15 cellular contexts compared by ENCODE assay signal in the genomic region with DNA sequence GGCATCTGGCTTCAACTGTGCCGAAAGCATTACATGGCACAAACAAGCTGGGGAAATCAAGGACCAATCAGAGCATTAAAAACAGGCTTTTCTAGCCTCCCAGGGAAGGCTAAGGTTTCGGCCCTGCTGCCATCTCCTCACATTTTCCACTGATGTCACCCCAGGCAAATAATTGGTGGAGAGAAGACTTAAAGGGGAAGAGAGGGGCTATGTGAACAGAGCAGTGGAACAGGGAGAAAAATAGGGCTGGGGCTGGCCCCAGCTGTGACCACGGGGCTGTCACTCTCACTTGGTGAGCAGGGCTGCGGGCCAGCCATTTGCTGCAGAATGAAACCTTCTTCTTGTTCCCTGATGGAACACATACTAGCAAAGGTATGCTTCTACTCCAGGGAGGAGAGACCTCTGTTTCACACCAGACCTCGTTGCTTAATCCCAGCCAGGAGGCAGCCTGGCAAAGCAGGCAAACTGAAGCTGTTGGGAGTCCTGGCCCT.
DNase-seq lines count a peak whose midpoint lies in the region; ATAC-seq and TF ChIP-seq lines count a peak whose summit lies in the region.
"Had no signal": no experiment of that assay in that cellular context is flagged by ENCODE, and none has a peak within 500 bp of the region (broad histone marks: within the 10 kb centered on the region; RNA-seq: fewer than 3 reads in every experiment).

No MANE protein-coding gene starts in this region.

- H3K27me3 ChIP-seq in thoracic aorta (replicated peaks; ENCODE audit: insufficient read depth): no peaks in the 10 kb centered on the region
- H3K27me3 ChIP-seq: thyroid gland had no signal

- H3K36me3 Mint-ChIP-seq in activated naive CD8-positive, alpha-beta T cell treated with anti-CD3 and anti-CD28 coated beads, Interleukin-2, amount 50 U/mL, for 24 hours (ENCODE audit: low read depth): no peaks in the 10 kb centered on the region
- H3K36me3 Mint-ChIP-seq in activated naive CD8-positive, alpha-beta T cell treated with anti-CD3 and anti-CD28 coated beads for 36 hours: no peaks in the 10 kb centered on the region
- no peaks in the 10 kb centered on the region for H3K36me3 Mint-ChIP-seq in dendritic cell treated with granulocyte-macrophage colony-stimulating factor and Interleukin-4, amounts not matched to agents 40 ng/mL and 50 ng/mL, for 4 days (ENCODE audit: low read depth)

- H3K4me3 Mint-ChIP-seq in activated naive CD8-positive, alpha-beta T cell treated with anti-CD3 and anti-CD28 coated beads, Interleukin-2, amount 50 U/mL, for 24 hours: no peak overlapping the region
- H3K4me3 Mint-ChIP-seq in activated naive CD8-positive, alpha-beta T cell treated with anti-CD3 and anti-CD28 coated beads for 36 hours: no peak overlapping the region
- no peak overlapping the region for H3K4me3 Mint-ChIP-seq in dendritic cell treated with granulocyte-macrophage colony-stimulating factor and Interleukin-4, amounts not matched to agents 40 ng/mL and 50 ng/mL, for 4 days
- H3K4me3 Mint-ChIP-seq: activated CD8-positive, alpha-beta T cell treated with anti-CD3 and anti-CD28 coated beads for 36 hours had no signal

- H3K27ac ChIP-seq in mesodermal cell (ENCODE audit: low read depth, low read length, severe bottlenecking) (peak overlapping the region; percentile 69), thoracic aorta (peak overlapping the region; percentile 14 to 42)
- H3K27ac ChIP-seq: thyroid gland had no signal

- peak; percentile 25 for ATAC-seq in activated naive CD8-positive, alpha-beta T cell treated with anti-CD3 and anti-CD28 coated beads, Interleukin-2, amount 50 U/mL, for 24 hours
- ATAC-seq in thoracic aorta (ENCODE audit: insufficient number of reproducible peaks, low FRiP score, low read depth) (peak; percentile 50), GM21528 (IDR thresholded peaks at IDR 0.05; ENCODE audit: low FRiP score, unreplicated experiment) (no peak)
- ATAC-seq: activated CD8-positive, alpha-beta T cell treated with anti-CD3 and anti-CD28 coated beads for 36 hours had no signal

- H3K4me3 ChIP-seq in mesodermal cell (ENCODE audit: extremely low read depth, insufficient read depth, low read length, poor library complexity, severe bottlenecking) (no peak overlapping the region), thoracic aorta (peak overlapping the region; percentile 8)
- H3K4me3 ChIP-seq: lung, thyroid gland had no signal

- intact Hi-C loops in dendritic cell treated with granulocyte-macrophage colony-stimulating factor and Interleukin-4, amounts not matched to agents 40 ng/mL and 50 ng/mL, for 4 days (cut with micrococcal nuclease): loop anchor here (10.0 kb wide), 1 partner anchor 830 kb away; no protein-coding TSS in a partner anchor

- no peaks in the 10 kb centered on the region for H3K4me1 Mint-ChIP-seq in activated naive CD8-positive, alpha-beta T cell treated with anti-CD3 and anti-CD28 coated beads, Interleukin-2, amount 50 U/mL, for 24 hours
- no peaks in the 10 kb centered on the region for H3K4me1 Mint-ChIP-seq in activated naive CD8-positive, alpha-beta T cell treated with anti-CD3 and anti-CD28 coated beads for 36 hours
- H3K4me1 Mint-ChIP-seq in dendritic cell treated with granulocyte-macrophage colony-stimulating factor and Interleukin-4, amounts not matched to agents 40 ng/mL and 50 ng/mL, for 4 days (ENCODE audit: low read depth): peaks cover 60% of the 10 kb centered on the region

- no peak for TF ChIP-seq CTCF in thoracic aorta (IDR thresholded peaks at IDR 0.05)

- WGBS in mesodermal cell (ENCODE audit: insufficient coverage in 2 of 2), 2 experiments: 74 to 76% methylated on average over 4 to 5 of the region's 5 CpGs

- H3K27me3 Mint-ChIP-seq in activated naive CD8-positive, alpha-beta T cell treated with anti-CD3 and anti-CD28 coated beads, Interleukin-2, amount 50 U/mL, for 24 hours: peaks cover 8% of the 10 kb centered on the region
- no peaks in the 10 kb centered on the region for H3K27me3 Mint-ChIP-seq in activated naive CD8-positive, alpha-beta T cell treated with anti-CD3 and anti-CD28 coated beads for 36 hours
- H3K27me3 Mint-ChIP-seq in dendritic cell treated with granulocyte-macrophage colony-stimulating factor and Interleukin-4, amounts not matched to agents 40 ng/mL and 50 ng/mL, for 4 days: peaks cover 17% of the 10 kb centered on the region
- H3K27me3 Mint-ChIP-seq: activated CD8-positive, alpha-beta T cell treated with anti-CD3 and anti-CD28 coated beads for 36 hours had no signal

- H3K36me3 ChIP-seq in mesodermal cell (ENCODE audit: control insufficient read depth, insufficient read depth, low read length): no peaks in the 10 kb centered on the region
- no peaks in the 10 kb centered on the region for H3K36me3 ChIP-seq in thoracic aorta
- H3K36me3 ChIP-seq: thyroid gland had no signal

- H3K4me1 ChIP-seq in mesodermal cell (ENCODE audit: control insufficient read depth, insufficient read depth, low read length, poor library complexity, severe bottlenecking) (peaks cover 8% of the 10 kb centered on the region), thoracic aorta (ENCODE audit: control insufficient read depth in 1 of 2, low read depth in 2 of 2) (peaks cover 9 to 22% of the 10 kb centered on the region in 2 donors)

- H3K27ac Mint-ChIP-seq in activated naive CD8-positive, alpha-beta T cell treated with anti-CD3 and anti-CD28 coated beads, Interleukin-2, amount 50 U/mL, for 24 hours: no peak overlapping the region
- no peak overlapping the region for H3K27ac Mint-ChIP-seq in activated naive CD8-positive, alpha-beta T cell treated with anti-CD3 and anti-CD28 coated beads for 36 hours
- peak overlapping the region; percentile 88 for H3K27ac Mint-ChIP-seq in dendritic cell treated with granulocyte-macrophage colony-stimulating factor and Interleukin-4, amounts not matched to agents 40 ng/mL and 50 ng/mL, for 4 days
- H3K27ac Mint-ChIP-seq: activated CD8-positive, alpha-beta T cell treated with anti-CD3 and anti-CD28 coated beads for 36 hours had no signal

- no peaks in the 10 kb centered on the region for H3K9me3 Mint-ChIP-seq in activated naive CD8-positive, alpha-beta T cell treated with anti-CD3 and anti-CD28 coated beads, Interleukin-2, amount 50 U/mL, for 24 hours
- H3K9me3 Mint-ChIP-seq in activated naive CD8-positive, alpha-beta T cell treated with anti-CD3 and anti-CD28 coated beads for 36 hours: no peaks in the 10 kb centered on the region
- H3K9me3 Mint-ChIP-seq in dendritic cell treated with granulocyte-macrophage colony-stimulating factor and Interleukin-4, amounts not matched to agents 40 ng/mL and 50 ng/mL, for 4 days: no peaks in the 10 kb centered on the region
- H3K9me3 Mint-ChIP-seq: activated CD8-positive, alpha-beta T cell treated with anti-CD3 and anti-CD28 coated beads for 36 hours had no signal

- H3K9me3 ChIP-seq in mesodermal cell (ENCODE audit: control insufficient read depth, low read length) (no peaks in the 10 kb centered on the region), thoracic aorta (no peaks in the 10 kb centered on the region)
- H3K9me3 ChIP-seq: thyroid gland had no signal

- no peak for DNase-seq in activated naive CD8-positive, alpha-beta T cell treated with anti-CD3 and anti-CD28 coated beads, Interleukin-2, amount 50 U/mL, for 24 hours
- no peak for DNase-seq in activated naive CD8-positive, alpha-beta T cell treated with anti-CD3 and anti-CD28 coated beads for 36 hours
- DNase-seq in thoracic aorta (ENCODE audit: low spot score): no peak
- no peak for DNase-seq in KG1 (lab: John Stamatoyannopoulos, UW)
- no peak for DNase-seq in GM19238 (ENCODE audit: insufficient read length, low spot score)
- DNase-seq: activated CD8-positive, alpha-beta T cell treated with anti-CD3 and anti-CD28 coated beads for 36 hours; activated gamma-delta T cell treated with Interleukin-2 at 50 U/mL for 16 hours; erythroblast; H7; NCI-H1930; thyroid gland had no signal
